33 cellular contexts compared by ENCODE assay signal in the genomic region with DNA sequence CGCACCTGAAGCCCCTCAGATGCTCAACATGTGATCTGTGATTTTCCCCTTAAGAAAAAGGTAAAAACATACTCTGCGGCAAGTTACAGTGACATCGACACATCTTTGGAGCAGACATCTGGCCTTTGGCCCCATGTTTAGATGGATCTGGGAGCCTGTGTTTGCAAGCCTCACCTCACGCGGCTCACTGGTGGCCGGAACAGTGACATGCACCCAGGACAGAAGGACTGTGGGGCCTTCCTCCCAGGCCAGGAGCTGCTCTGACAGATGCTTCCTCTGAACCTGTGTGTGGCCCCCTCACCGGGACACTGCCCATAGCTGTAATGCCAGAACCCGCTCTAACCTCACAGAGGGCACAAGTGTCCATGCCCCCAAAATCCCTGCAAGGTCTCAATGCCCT.
"Had no signal": no experiment of that assay in that cellular context is flagged by ENCODE, and none has a peak within 500 bp of the region (broad histone marks: within the 10 kb centered on the region; RNA-seq: fewer than 3 reads in every experiment).

No MANE protein-coding gene starts in this region.

- H3K4me3 ChIP-seq: adrenal gland, body of pancreas, breast epithelium, Peyer's patch had no signal

- H3K9me3 Mint-ChIP-seq: activated CD4-positive, alpha-beta memory T cell treated with anti-CD3 and anti-CD28 coated beads, Interleukin-2, amount 10 ng/mL, durations not matched to agents 7 days and 5 days; activated naive CD4-positive, alpha-beta T cell treated with anti-CD3 and anti-CD28 coated beads for 36 hours; activated naive CD8-positive, alpha-beta T cell treated with anti-CD3 and anti-CD28 coated beads for 36 hours; activated T-cell treated with anti-CD3 and anti-CD28 coated beads, Interleukin-2, amount 50 U/mL, for 72 hours; activated T-helper 17 cell treated with anti-CD3 and anti-CD28 coated beads, Interleukin-2, amount 50 U/mL, for 72 hours had no signal

- H3K27me3 Mint-ChIP-seq: activated CD4-positive, alpha-beta memory T cell treated with anti-CD3 and anti-CD28 coated beads, Interleukin-2, amount 10 ng/mL, durations not matched to agents 7 days and 5 days; activated naive CD8-positive, alpha-beta T cell treated with anti-CD3 and anti-CD28 coated beads for 36 hours; activated T-helper 17 cell treated with anti-CD3 and anti-CD28 coated beads, Interleukin-2, amount 50 U/mL, for 72 hours had no signal

- H3K4me3 Mint-ChIP-seq: activated CD4-positive, alpha-beta memory T cell treated with anti-CD3 and anti-CD28 coated beads, Interleukin-2, amount 10 ng/mL, durations not matched to agents 7 days and 5 days; activated naive CD4-positive, alpha-beta T cell treated with anti-CD3 and anti-CD28 coated beads for 36 hours; activated naive CD8-positive, alpha-beta T cell treated with anti-CD3 and anti-CD28 coated beads for 36 hours; activated T-cell treated with anti-CD3 and anti-CD28 coated beads, Interleukin-2, amount 50 U/mL, for 72 hours; activated T-helper 17 cell treated with anti-CD3 and anti-CD28 coated beads, Interleukin-2, amount 50 U/mL, for 72 hours had no signal

- H3K27me3 ChIP-seq: adrenal gland, body of pancreas, breast epithelium, Peyer's patch had no signal

- H3K36me3 ChIP-seq: adrenal gland, breast epithelium had no signal

- ATAC-seq: activated T-cell treated with anti-CD3 and anti-CD28 coated beads, Interleukin-2, amount 50 U/mL, for 72 hours; activated T-helper 17 cell treated with anti-CD3 and anti-CD28 coated beads, Interleukin-2, amount 50 U/mL, for 72 hours; body of pancreas; PC-3; Right ventricle myocardium inferior; SK-N-SH treated with all-trans-retinoic acid at 6 μM for 48 hours had no signal

- H3K27ac Mint-ChIP-seq: activated CD4-positive, alpha-beta memory T cell treated with anti-CD3 and anti-CD28 coated beads, Interleukin-2, amount 10 ng/mL, durations not matched to agents 7 days and 5 days; activated naive CD4-positive, alpha-beta T cell treated with anti-CD3 and anti-CD28 coated beads for 36 hours; activated naive CD8-positive, alpha-beta T cell treated with anti-CD3 and anti-CD28 coated beads for 36 hours; activated T-cell treated with anti-CD3 and anti-CD28 coated beads, Interleukin-2, amount 50 U/mL, for 72 hours had no signal

- H3K9me3 ChIP-seq: adrenal gland, body of pancreas, breast epithelium, Peyer's patch had no signal

- H3K27ac ChIP-seq: adrenal gland, body of pancreas, breast epithelium, KMS-11, Peyer's patch, RWPE1, WERI-Rb-1 had no signal

- DNase-seq: activated CD4-positive, alpha-beta memory T cell treated with anti-CD3 and anti-CD28 coated beads, Interleukin-2, amount 10 ng/mL, durations not matched to agents 7 days and 5 days; activated CD4-positive, alpha-beta T cell treated with anti-CD3 and anti-CD28 coated beads for 1 hour; activated CD4-positive, alpha-beta T cell treated with anti-CD3 and anti-CD28 coated beads for 48 hours; activated CD4-positive, CD25-positive, alpha-beta regulatory T cell; activated gamma-delta T cell treated with Interleukin-2 at 50 U/mL for 16 hours; activated naive CD4-positive, alpha-beta T cell treated with anti-CD3 and anti-CD28 coated beads for 36 hours; activated naive CD8-positive, alpha-beta T cell treated with anti-CD3 and anti-CD28 coated beads for 36 hours; activated T-cell treated with anti-CD3 and anti-CD28 coated beads, Interleukin-2, amount 50 U/mL, for 1 hour; activated T-cell treated with anti-CD3 and anti-CD28 coated beads, Interleukin-2, amount 50 U/mL, for 72 hours; adrenal gland; MM.1S; MV-4-11; NCI-H1092; NCI-H1436 treated with DMSO at 0.1 percent for 48 hours; NCI-H1694 treated with DMSO at 0.1 percent for 48 hours; NCI-H2029; NCI-H345; NCI-H526; NCI-H748 treated with DMSO at 0.1 percent for 48 hours; NK-92 treated with Interleukin-12 subunit alpha and Interleukin-12 subunit beta, amount 100 ng/mL, for 24 hours; PC-3; SIG-M5; T-helper 1 cell; T1000; WERI-Rb-1 had no signal

- H3K4me1 ChIP-seq: adrenal gland, body of pancreas, breast epithelium, Peyer's patch had no signal

- H3K4me1 Mint-ChIP-seq: activated CD4-positive, alpha-beta memory T cell treated with anti-CD3 and anti-CD28 coated beads, Interleukin-2, amount 10 ng/mL, durations not matched to agents 7 days and 5 days; activated naive CD8-positive, alpha-beta T cell treated with anti-CD3 and anti-CD28 coated beads for 36 hours; activated T-helper 17 cell treated with anti-CD3 and anti-CD28 coated beads, Interleukin-2, amount 50 U/mL, for 72 hours had no signal
